ENCODE assay signal across 1 cellular context in the genomic region with DNA sequence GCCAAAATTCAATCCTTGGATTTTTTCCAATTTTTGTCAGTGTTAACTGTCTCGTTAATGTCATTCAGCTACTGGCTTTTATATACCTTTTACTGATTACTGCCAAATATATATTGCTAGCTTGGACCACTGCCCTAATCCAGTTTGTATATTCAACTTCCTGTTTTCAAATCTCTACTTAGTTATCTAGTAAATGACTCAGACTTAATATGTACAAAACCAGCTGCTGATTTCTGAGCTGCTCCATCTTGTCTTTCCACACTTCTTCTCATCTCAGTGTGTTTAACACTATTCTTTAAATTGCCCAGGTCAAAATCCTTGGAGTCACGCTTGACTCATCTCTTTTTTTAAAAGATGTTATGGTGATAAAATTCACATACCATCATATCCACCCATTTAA.
TF ChIP-seq lines count a peak whose summit lies in the region.

No MANE protein-coding gene starts in this region.

TF ChIP-seq in HCT116, 20 proteins besides CTCF, POLR2A, EP300 and RAD21 (continued from another document):
- TF ChIP-seq ZFX (IDR thresholded peaks at IDR 0.05) = no peak
- no peak for TF ChIP-seq POLR2AphosphoS5 (IDR thresholded peaks at IDR 0.05; ENCODE audit: low read depth, low read length)
- TF ChIP-seq, protein P1, sequence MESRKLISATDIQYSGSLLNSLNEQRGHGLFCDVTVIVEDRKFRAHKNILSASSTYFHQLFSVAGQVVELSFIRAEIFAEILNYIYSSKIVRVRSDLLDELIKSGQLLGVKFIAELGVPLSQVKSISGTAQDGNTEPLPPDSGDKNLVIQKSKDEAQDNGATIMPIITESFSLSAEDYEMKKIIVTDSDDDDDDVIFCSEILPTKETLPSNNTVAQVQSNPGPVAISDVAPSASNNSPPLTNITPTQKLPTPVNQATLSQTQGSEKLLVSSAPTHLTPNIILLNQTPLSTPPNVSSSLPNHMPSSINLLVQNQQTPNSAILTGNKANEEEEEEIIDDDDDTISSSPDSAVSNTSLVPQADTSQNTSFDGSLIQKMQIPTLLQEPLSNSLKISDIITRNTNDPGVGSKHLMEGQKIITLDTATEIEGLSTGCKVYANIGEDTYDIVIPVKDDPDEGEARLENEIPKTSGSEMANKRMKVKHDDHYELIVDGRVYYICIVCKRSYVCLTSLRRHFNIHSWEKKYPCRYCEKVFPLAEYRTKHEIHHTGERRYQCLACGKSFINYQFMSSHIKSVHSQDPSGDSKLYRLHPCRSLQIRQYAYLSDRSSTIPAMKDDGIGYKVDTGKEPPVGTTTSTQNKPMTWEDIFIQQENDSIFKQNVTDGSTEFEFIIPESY (IDR thresholded peaks at IDR 0.05; ENCODE audit: extremely low read depth, insufficient replicate concordance, low read length) = no peak
- TF ChIP-seq SP1 (IDR thresholded peaks at IDR 0.05; ENCODE audit: low read depth) = no peak
